28 cellular contexts compared by ENCODE assay signal in genomic region chr5:124285071-124285470, GRCh38.
DNase-seq lines count a peak whose midpoint lies in the region; ATAC-seq and TF ChIP-seq lines count a peak whose summit lies in the region.
"Had no signal": no experiment of that assay in that cellular context is flagged by ENCODE, and none has a peak within 500 bp of the region (broad histone marks: within the 10 kb centered on the region; RNA-seq: fewer than 3 reads in every experiment).

No MANE protein-coding gene starts in this region.

- DNase-seq in NCI-H146 (lab: John Stamatoyannopoulos, UW) (peak; percentile 12), NCI-H146 treated with DMSO at 0.1 percent for 48 hours (lab: John Stamatoyannopoulos, UW; ENCODE audit: unreplicated experiment) (no peak), NCI-H2196 treated with DMSO at 0.1 percent for 48 hours (lab: John Stamatoyannopoulos, UW; ENCODE audit: unreplicated experiment) (peak; percentile 65), epithelial cell of esophagus (ENCODE audit: low read depth) (peak; percentile 59), prostate gland (ENCODE audit: low spot score) (peak; percentile 77), colonic mucosa (no peak)
- no peak for DNase-seq in activated T-cell treated with anti-CD3 and anti-CD28 coated beads, Interleukin-2, amount 50 U/mL, for 24 hours
- DNase-seq: activated CD4-positive, alpha-beta T cell treated with anti-CD3 and anti-CD28 coated beads for 36 hours; activated CD8-positive, alpha-beta memory T cell treated with anti-CD3 and anti-CD28 coated beads, Interleukin-2, amount 50 U/mL, for 48 hours; activated CD8-positive, alpha-beta T cell treated with anti-CD3 and anti-CD28 coated beads for 36 hours; activated naive CD4-positive, alpha-beta T cell treated with anti-CD3 and anti-CD28 coated beads, Interleukin-2, amount 10 ng/mL, durations not matched to agents 7 days and 5 days; AML-193; CD4-positive, CD25-positive, alpha-beta regulatory T cell; left ventricle myocardium superior; midbrain; naive thymus-derived CD8-positive, alpha-beta T cell; NCI-H1417; NCI-H510A treated with DMSO at 0.1 percent for 48 hours; SHP77 treated with DMSO at 0.1 percent for 48 hours; sigmoid colon; stimulated activated CD4-positive, alpha-beta T cell treated with anti-CD3 and anti-CD28 coated beads, Interleukin-4, amount 100 ng/mL, for 24 hours; SW 1271; transverse colon had no signal

- WGBS in prostate gland, result 26% methylated on average over 4 of the region's 4 CpGs

- H3K36me3 ChIP-seq in prostate gland, result no peaks in the 10 kb centered on the region
- no peaks in the 10 kb centered on the region for H3K36me3 ChIP-seq in colonic mucosa
- H3K36me3 ChIP-seq: breast epithelium, sigmoid colon, transverse colon had no signal

- H3K9ac ChIP-seq in colonic mucosa (ENCODE audit: low read depth in 2 of 2, low read length in 2 of 2), result no peak overlapping the region

- no peak overlapping the region for H3K27ac ChIP-seq in prostate gland
- H3K27ac ChIP-seq in colonic mucosa, result no peak overlapping the region
- H3K27ac ChIP-seq: A549, breast epithelium, sigmoid colon, transverse colon had no signal

- H3K9me3 Mint-ChIP-seq in activated T-cell treated with anti-CD3 and anti-CD28 coated beads, Interleukin-2, amount 50 U/mL, for 24 hours, result no peaks in the 10 kb centered on the region
- H3K9me3 Mint-ChIP-seq: activated CD8-positive, alpha-beta T cell treated with anti-CD3 and anti-CD28 coated beads for 36 hours; IgD-negative memory B cell had no signal

- H3K4me1 ChIP-seq in prostate gland (replicated peaks), result peaks cover 6% of the 10 kb centered on the region
- H3K4me1 ChIP-seq in colonic mucosa, result no peaks in the 10 kb centered on the region
- H3K4me1 ChIP-seq: A549, breast epithelium had no signal

- H3K9me3 ChIP-seq in prostate gland (no peaks in the 10 kb centered on the region), colonic mucosa (no peaks in the 10 kb centered on the region)
- H3K9me3 ChIP-seq: A549, breast epithelium, sigmoid colon, transverse colon had no signal

- no peaks in the 10 kb centered on the region for H3K36me3 Mint-ChIP-seq in activated T-cell treated with anti-CD3 and anti-CD28 coated beads, Interleukin-2, amount 50 U/mL, for 24 hours (ENCODE audit: low read depth)
- H3K36me3 Mint-ChIP-seq: activated naive CD4-positive, alpha-beta T cell treated with anti-CD3 and anti-CD28 coated beads, Interleukin-2, amount 10 ng/mL, durations not matched to agents 7 days and 5 days; CD4-positive, CD25-positive, alpha-beta regulatory T cell; IgD-negative memory B cell; naive thymus-derived CD8-positive, alpha-beta T cell had no signal

- no peak overlapping the region for H3K4me3 ChIP-seq in epithelial cell of esophagus (ENCODE audit: low read length)
- no peak overlapping the region for H3K4me3 ChIP-seq in prostate gland
- H3K4me3 ChIP-seq in colonic mucosa, result no peak overlapping the region
- H3K4me3 ChIP-seq: A549, breast epithelium, sigmoid colon, transverse colon had no signal

- no peaks in the 10 kb centered on the region for H3K4me1 Mint-ChIP-seq in activated T-cell treated with anti-CD3 and anti-CD28 coated beads, Interleukin-2, amount 50 U/mL, for 24 hours (ENCODE audit: low read depth)
- H3K4me1 Mint-ChIP-seq: activated CD4-positive, alpha-beta T cell treated with anti-CD3 and anti-CD28 coated beads for 36 hours; activated naive CD4-positive, alpha-beta T cell treated with anti-CD3 and anti-CD28 coated beads, Interleukin-2, amount 10 ng/mL, durations not matched to agents 7 days and 5 days; CD4-positive, CD25-positive, alpha-beta regulatory T cell; IgD-negative memory B cell had no signal

- no peak overlapping the region for H3K4me3 Mint-ChIP-seq in activated T-cell treated with anti-CD3 and anti-CD28 coated beads, Interleukin-2, amount 50 U/mL, for 24 hours
- H3K4me3 Mint-ChIP-seq: activated CD4-positive, alpha-beta T cell treated with anti-CD3 and anti-CD28 coated beads for 36 hours; activated CD8-positive, alpha-beta T cell treated with anti-CD3 and anti-CD28 coated beads for 36 hours; activated naive CD4-positive, alpha-beta T cell treated with anti-CD3 and anti-CD28 coated beads, Interleukin-2, amount 10 ng/mL, durations not matched to agents 7 days and 5 days; CD4-positive, CD25-positive, alpha-beta regulatory T cell; IgD-negative memory B cell; naive thymus-derived CD8-positive, alpha-beta T cell had no signal

- no peak for ATAC-seq in HG03521 (IDR thresholded peaks at IDR 0.05; ENCODE audit: unreplicated experiment)
- ATAC-seq: A549; activated CD4-positive, alpha-beta T cell treated with anti-CD3 and anti-CD28 coated beads for 36 hours; activated CD8-positive, alpha-beta T cell treated with anti-CD3 and anti-CD28 coated beads for 36 hours; left ventricle myocardium superior; naive thymus-derived CD8-positive, alpha-beta T cell had no signal

- TF ChIP-seq POLR2A in prostate gland (IDR thresholded peaks at IDR 0.05), result no peak

- H3K27ac Mint-ChIP-seq in activated T-cell treated with anti-CD3 and anti-CD28 coated beads, Interleukin-2, amount 50 U/mL, for 24 hours, result no peak overlapping the region
- H3K27ac Mint-ChIP-seq: activated CD4-positive, alpha-beta T cell treated with anti-CD3 and anti-CD28 coated beads for 36 hours; activated CD8-positive, alpha-beta T cell treated with anti-CD3 and anti-CD28 coated beads for 36 hours; activated naive CD4-positive, alpha-beta T cell treated with anti-CD3 and anti-CD28 coated beads, Interleukin-2, amount 10 ng/mL, durations not matched to agents 7 days and 5 days; CD4-positive, CD25-positive, alpha-beta regulatory T cell; IgD-negative memory B cell; naive thymus-derived CD8-positive, alpha-beta T cell; progenitor cell of endocrine pancreas had no signal

- TF ChIP-seq CTCF in epithelial cell of esophagus (IDR thresholded peaks at IDR 0.05; ENCODE audit: insufficient read depth, low read depth, low read length, missing control alignments) (no peak), prostate gland (IDR thresholded peaks at IDR 0.05) (no peak), colonic mucosa (IDR thresholded peaks at IDR 0.05) (no peak)

- H3K27me3 ChIP-seq in prostate gland (replicated peaks; ENCODE audit: insufficient read depth) (no peaks in the 10 kb centered on the region), colonic mucosa (no peaks in the 10 kb centered on the region)
- H3K27me3 ChIP-seq: breast epithelium, sigmoid colon, transverse colon had no signal

- H3K27me3 Mint-ChIP-seq in activated T-cell treated with anti-CD3 and anti-CD28 coated beads, Interleukin-2, amount 50 U/mL, for 24 hours, result no peaks in the 10 kb centered on the region
- H3K27me3 Mint-ChIP-seq: activated CD4-positive, alpha-beta T cell treated with anti-CD3 and anti-CD28 coated beads for 36 hours; activated CD8-positive, alpha-beta T cell treated with anti-CD3 and anti-CD28 coated beads for 36 hours; activated naive CD4-positive, alpha-beta T cell treated with anti-CD3 and anti-CD28 coated beads, Interleukin-2, amount 10 ng/mL, durations not matched to agents 7 days and 5 days; CD4-positive, CD25-positive, alpha-beta regulatory T cell; progenitor cell of endocrine pancreas had no signal

- intact Hi-C loops in prostate gland (cut with DNase I) (no loop called here), colonic mucosa (cut with DNase I) (no loop called here)

Comparison
In these comparisons a context has a peak if more than half of its experiments do, and no peak if none do; other contexts are left out.
1. DNase-seq: peak in NCI-H146 (single experiment), NCI-H2196 treated with DMSO at 0.1 percent for 48 hours (single experiment), epithelial cell of esophagus (single experiment) and prostate gland (single experiment); none in NCI-H146 treated with DMSO at 0.1 percent for 48 hours (single experiment), activated T-cell treated with anti-CD3 and anti-CD28 coated beads, Interleukin-2, amount 50 U/mL, for 24 hours (single experiment) and colonic mucosa (single experiment).